ENCODE assay signal across 15 cellular contexts in the genomic region with DNA sequence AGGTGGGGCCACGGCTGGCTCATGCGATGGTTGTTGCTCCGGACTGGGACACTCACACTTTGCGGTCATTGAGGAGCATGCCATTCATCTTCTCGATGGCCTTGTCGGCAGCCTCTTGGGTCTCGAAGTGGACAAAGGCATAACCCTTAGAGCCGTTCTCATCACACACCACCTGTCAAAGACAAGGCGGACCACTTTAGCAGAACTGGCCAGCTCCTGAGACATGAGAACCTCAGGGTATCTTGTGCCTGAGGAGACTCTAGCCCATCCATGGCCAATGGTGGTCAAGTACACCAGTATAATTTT. TPM values are rescaled to one million over a fixed set of nuclear protein-coding genes. Genes with fewer than 3 reads are reported as not detected.
DNase-seq lines count a peak whose midpoint lies in the region; ATAC-seq, FAIRE-seq and TF ChIP-seq lines count a peak whose summit lies in the region.
"Had no signal": no experiment of that assay in that cellular context is flagged by ENCODE, and none has a peak within 500 bp of the region (broad histone marks: within the 10 kb centered on the region; RNA-seq: fewer than 3 reads in every experiment).

No MANE protein-coding gene starts in this region.

- H4K20me1 ChIP-seq in MM.1S (ENCODE audit: insufficient read depth, low read length) (peaks cover 71% of the 10 kb centered on the region), K562 (replicated peaks; ENCODE audit: control insufficient read depth, insufficient read depth, low read length) (peaks cover 50% of the 10 kb centered on the region)

- POLR2A ChIA-PET in K562 (lab: Yijun Ruan, JAX): interaction anchor here (2.7 kb wide), 1 partner anchor 15 kb away, joined by 15 read pairs; no protein-coding TSS in a partner anchor

- FAIRE-seq in K562 (lab: Jason Lieb, UNC): no peak

- no peaks in the 10 kb centered on the region for H3K9me3 Mint-ChIP-seq in activated T-cell treated with anti-CD3 and anti-CD28 coated beads, Interleukin-2, amount 50 U/mL, for 24 hours
- H3K9me3 Mint-ChIP-seq in activated T-cell treated with anti-CD3 and anti-CD28 coated beads, Interleukin-2, amount 50 U/mL, for 4 hours: no peaks in the 10 kb centered on the region
- H3K9me3 Mint-ChIP-seq: CD14-positive monocyte; CD8-positive, alpha-beta T cell; GM23338 had no signal

- TF ChIP-seq CTCF in MM.1S (IDR thresholded peaks at IDR 0.05; ENCODE audit: low read length) (no peak), K562 (IDR thresholded peaks at IDR 0.05 in 2 of 3, conservative IDR thresholded peaks at IDR 0.05 in 1 of 3; ENCODE audit: insufficient read depth in 2 of 3, low read depth in 1 of 3, low read length in 3 of 3) (no peak)

- in situ Hi-C loops in K562 (cut with MboI): no loop called here

- no peak for TF ChIP-seq EP300 in K562 (IDR thresholded peaks at IDR 0.05; ENCODE audit: low read length)

- H3K4me2 ChIP-seq in MM.1S (ENCODE audit: low read depth, low read length): peak overlapping the region; percentile 91
- H3K4me2 ChIP-seq in K562 (ENCODE audit: insufficient read depth, low read length): no peak overlapping the region
- H3K4me2 ChIP-seq: GM23338 had no signal

- H3K36me3 ChIP-seq in MM.1S (replicated peaks; ENCODE audit: insufficient read depth, low read length) (peaks cover 67% of the 10 kb centered on the region), K562 (ENCODE audit: control insufficient read depth, insufficient read depth, low read length) (peaks cover 94% of the 10 kb centered on the region), stomach smooth muscle (ENCODE audit: control insufficient read depth in 2 of 2, insufficient read depth in 2 of 2, low read length in 2 of 2) (peaks cover 52 to 64% of the 10 kb centered on the region in 2 donors)

- H3K4me1 ChIP-seq in MM.1S (ENCODE audit: low read length) (peaks cover 46% of the 10 kb centered on the region), K562 (replicated peaks in 1 of 2; ENCODE audit: control insufficient read depth in 2 of 2, insufficient read depth in 2 of 2, low read length in 2 of 2) (peaks cover 14 to 24% of the 10 kb centered on the region in 2 experiments; a peak in 4 of 5 replicates), stomach smooth muscle (ENCODE audit: control insufficient read depth, insufficient read depth, low read length) (peaks cover 26% of the 10 kb centered on the region)

- peaks cover 16% of the 10 kb centered on the region for H3K9me1 ChIP-seq in K562 (ENCODE audit: control insufficient read depth, insufficient read depth, low read length)

- no peak overlapping the region for H3K4me3 Mint-ChIP-seq in activated T-cell treated with anti-CD3 and anti-CD28 coated beads, Interleukin-2, amount 50 U/mL, for 24 hours
- H3K4me3 Mint-ChIP-seq in activated T-cell treated with anti-CD3 and anti-CD28 coated beads, Interleukin-2, amount 50 U/mL, for 4 hours: no peak overlapping the region
- H3K4me3 Mint-ChIP-seq: CD14-positive monocyte; CD8-positive, alpha-beta T cell; GM23338 had no signal

- H3K4me3 ChIP-seq in MM.1S (ENCODE audit: low read length): peak overlapping the region; percentile 96
- no peak overlapping the region for H3K4me3 ChIP-seq in K562
- H3K4me3 ChIP-seq in stomach smooth muscle (ENCODE audit: low read length in 2 of 2): no peak overlapping the region
- H3K4me3 ChIP-seq: GM23338 had no signal

- TF ChIP-seq POLR2A in K562 (conservative IDR thresholded peaks at IDR 0.05): peak; percentile 37; the same call in 1 of the 2 replicates

- H2AFZ ChIP-seq in MM.1S (ENCODE audit: low read length) (no peak overlapping the region), K562 (ENCODE audit: low read depth, low read length) (no peak overlapping the region)
- H2AFZ ChIP-seq: GM23338 had no signal

- CTCF ChIA-PET in K562 (lab: Yijun Ruan, JAX; ENCODE audit: low intra/inter-chr PET ratio): no interaction called here

- peaks cover 100% of the 10 kb centered on the region for H3K79me2 ChIP-seq in MM.1S (ENCODE audit: low read length)
- peaks cover 87% of the 10 kb centered on the region for H3K79me2 ChIP-seq in K562 (ENCODE audit: control insufficient read depth, insufficient read depth, low read length)

- no peaks in the 10 kb centered on the region for H3K27me3 ChIP-seq in MM.1S (replicated peaks; ENCODE audit: insufficient read depth, low read length)
- H3K27me3 ChIP-seq in K562 (ENCODE audit: control insufficient read depth in 2 of 2, insufficient read depth in 2 of 2, low read length in 2 of 2): no peaks in the 10 kb centered on the region
- H3K27me3 ChIP-seq in stomach smooth muscle (ENCODE audit: control insufficient read depth in 1 of 2, insufficient read depth in 2 of 2, low read length in 2 of 2): no peaks in the 10 kb centered on the region

- peaks cover 57% of the 10 kb centered on the region for H3K4me1 Mint-ChIP-seq in activated T-cell treated with anti-CD3 and anti-CD28 coated beads, Interleukin-2, amount 50 U/mL, for 24 hours (ENCODE audit: low read depth)
- H3K4me1 Mint-ChIP-seq in activated T-cell treated with anti-CD3 and anti-CD28 coated beads, Interleukin-2, amount 50 U/mL, for 4 hours (ENCODE audit: low read depth): peaks cover 45% of the 10 kb centered on the region

- no peak for DNase-seq in activated T-cell treated with anti-CD3 and anti-CD28 coated beads, Interleukin-2, amount 50 U/mL, for 24 hours
- no peak for DNase-seq in activated T-cell treated with anti-CD3 and anti-CD28 coated beads, Interleukin-2, amount 50 U/mL, for 4 hours
- DNase-seq in MM.1S (no peak), K562 (ENCODE audit: extremely low read depth in 1 of 4, low spot score in 3 of 4) (no peak), NCI-H226 (no peak), NCI-H446 treated with DMSO at 0.1 percent for 48 hours (lab: John Stamatoyannopoulos, UW) (no peak)
- DNase-seq: CD8-positive, alpha-beta T cell; COR-L47; GF-D8; H7 had no signal

- ATAC-seq in activated T-cell treated with anti-CD3 and anti-CD28 coated beads, Interleukin-2, amount 50 U/mL, for 4 hours: no peak
- no peak for ATAC-seq in K562
- ATAC-seq: CD8-positive, alpha-beta T cell; GM23338 had no signal

- peak overlapping the region; percentile 6 for H3K27ac Mint-ChIP-seq in activated T-cell treated with anti-CD3 and anti-CD28 coated beads, Interleukin-2, amount 50 U/mL, for 24 hours
- H3K27ac Mint-ChIP-seq: GM23338 had no signal

- H3K9me2 ChIP-seq in MM.1S (replicated peaks; ENCODE audit: insufficient read depth, low read length): no peaks in the 10 kb centered on the region

- peaks cover 98% of the 10 kb centered on the region for H3K36me3 Mint-ChIP-seq in activated T-cell treated with anti-CD3 and anti-CD28 coated beads, Interleukin-2, amount 50 U/mL, for 24 hours (ENCODE audit: low read depth)
- peaks cover 74% of the 10 kb centered on the region for H3K36me3 Mint-ChIP-seq in activated T-cell treated with anti-CD3 and anti-CD28 coated beads, Interleukin-2, amount 50 U/mL, for 4 hours (ENCODE audit: insufficient read depth)

- WGBS in K562 (ENCODE audit: insufficient coverage, low coverage, missing lambda C conversion rate): 99% methylated on average over 9 of the region's 9 CpGs

- H3F3A ChIP-seq in MM.1S (ENCODE audit: insufficient read depth, low read length): peaks cover 99% of the 10 kb centered on the region

- H3K9ac ChIP-seq in MM.1S (ENCODE audit: low read length): peak overlapping the region; percentile 94
- peak overlapping the region in 1 of 2 experiments; percentile 46; a peak in 1 of 4 replicates for H3K9ac ChIP-seq in K562 (ENCODE audit: insufficient read depth in 1 of 2, low read depth in 2 of 2, low read length in 2 of 2)
- no peak overlapping the region for H3K9ac ChIP-seq in stomach smooth muscle (ENCODE audit: low read length in 2 of 2)

- no peaks in the 10 kb centered on the region for H3K27me3 Mint-ChIP-seq in activated T-cell treated with anti-CD3 and anti-CD28 coated beads, Interleukin-2, amount 50 U/mL, for 24 hours
- H3K27me3 Mint-ChIP-seq in activated T-cell treated with anti-CD3 and anti-CD28 coated beads, Interleukin-2, amount 50 U/mL, for 4 hours (ENCODE audit: low read depth): no peaks in the 10 kb centered on the region

- H3K9me3 ChIP-seq in MM.1S (replicated peaks; ENCODE audit: insufficient read depth, low read length) (no peaks in the 10 kb centered on the region), K562 (replicated peaks; ENCODE audit: control insufficient read depth, insufficient read depth, low read depth, low read length) (no peaks in the 10 kb centered on the region), stomach smooth muscle (ENCODE audit: control insufficient read depth in 2 of 2, low read length in 2 of 2) (no peaks in the 10 kb centered on the region)

- no peak for TF ChIP-seq RAD21 in K562 (CRISPR knock-in tag; conservative IDR thresholded peaks at IDR 0.05 in 1 of 2, IDR thresholded peaks at IDR 0.05 in 1 of 2)

- H3K27ac ChIP-seq in MM.1S (ENCODE audit: low read length): peak overlapping the region; percentile 94
- no peak overlapping the region for H3K27ac ChIP-seq in K562 (ENCODE audit: extremely low read depth, low read depth, low read length)
- peak overlapping the region; percentile 6 for H3K27ac ChIP-seq in stomach smooth muscle (ENCODE audit: low read length)
- H3K27ac ChIP-seq: 22Rv1, HL-60 had no signal

- intact Hi-C loops in K562 (cut with micrococcal nuclease): no loop called here

- no TSS peak for BruUV-seq in K562 (replicated peaks; lab: Mats Ljungman, UMichigan)

TF ChIP-seq in K562, 482 proteins besides CTCF, POLR2A, EP300 and RAD21:
- TF ChIP-seq SIN3A (IDR thresholded peaks at IDR 0.05; ENCODE audit: borderline replicate concordance in 2 of 2, control insufficient read depth in 1 of 2, low read depth in 2 of 2, low read length in 2 of 2): no peak
- peak; percentile 0; the same call in 1 of the 2 replicates for TF ChIP-seq POLR2G (IDR thresholded peaks at IDR 0.05; ENCODE audit: low read depth, low read length)
TF ChIP-seq in K562: peak in this region for 1.

RNA-seq across cellular contexts. Expression of a gene that starts 5.5 kb away (rescaled TPM):
- 100 to 1,000 TPM; 544 to 556 (median 548) TPM for total RNA-seq in activated T-cell treated with anti-CD3 and anti-CD28 coated beads, Interleukin-2, amount 50 U/mL, for 4 hours
- total RNA-seq in K562 (2011; cell fraction: chromatin; rRNA removed; ENCODE audit: low replicate concordance): 568 TPM in 2 replicates
- total RNA-seq in K562 (2011; cell fraction: nucleolus; rRNA removed): 333 and 358 TPM in 2 replicates
- total RNA-seq in K562 (2011; cell fraction: nucleoplasm; rRNA removed): 368 and 413 TPM in 2 replicates
- total RNA-seq in K562 (2014; rRNA removed): 207 and 244 TPM in 2 replicates
- total RNA-seq in K562 (2014; rRNA removed; fragmentation: Illumina TruSeq; extraction: Trizol): 212 and 220 TPM in 2 replicates
- 169 and 175 TPM in 2 replicates for total RNA-seq in K562 (2015; rRNA removed; fragmentation: Illumina TruSeq; extraction: Trizol)
- total RNA-seq in K562 (2021): 520 and 526 TPM in 2 replicates
- 145 and 147 TPM in 2 replicates for polyA plus RNA-seq in K562 (2011; rRNA removed)
- 136 and 188 TPM in 2 replicates for polyA plus RNA-seq in K562 (2011; cell fraction: cytosol; rRNA removed)
- polyA plus RNA-seq in K562 (2011; cell fraction: nucleus; rRNA removed): 574 and 790 TPM in 2 replicates
- 240 and 315 TPM in 2 replicates for polyA plus RNA-seq in K562 (2012)
- 369 and 413 TPM in 2 replicates for polyA plus RNA-seq in K562 (2014; fragmentation: Illumina TruSeq; extraction: Trizol)
- polyA plus RNA-seq in K562 (2014; fragmentation: Nextera tagmentation; extraction: Ambion mirVana): 10 to 100 TPM; 77.7 to 88.4 TPM
- 264 and 303 TPM in 2 replicates for polyA plus RNA-seq in K562 (2014; rRNA removed)
- 134 and 150 TPM in 2 replicates for polyA minus RNA-seq in K562 (2011; rRNA and poly(A)+ RNA removed)
- polyA minus RNA-seq in K562 (2011; cell fraction: cytosol; rRNA and poly(A)+ RNA removed): 197 and 243 TPM in 2 replicates
- 113 and 158 TPM in 2 replicates for polyA minus RNA-seq in K562 (2011; cell fraction: nucleus; rRNA and poly(A)+ RNA removed)
